1 cellular context compared by ENCODE assay signal in the genomic region with DNA sequence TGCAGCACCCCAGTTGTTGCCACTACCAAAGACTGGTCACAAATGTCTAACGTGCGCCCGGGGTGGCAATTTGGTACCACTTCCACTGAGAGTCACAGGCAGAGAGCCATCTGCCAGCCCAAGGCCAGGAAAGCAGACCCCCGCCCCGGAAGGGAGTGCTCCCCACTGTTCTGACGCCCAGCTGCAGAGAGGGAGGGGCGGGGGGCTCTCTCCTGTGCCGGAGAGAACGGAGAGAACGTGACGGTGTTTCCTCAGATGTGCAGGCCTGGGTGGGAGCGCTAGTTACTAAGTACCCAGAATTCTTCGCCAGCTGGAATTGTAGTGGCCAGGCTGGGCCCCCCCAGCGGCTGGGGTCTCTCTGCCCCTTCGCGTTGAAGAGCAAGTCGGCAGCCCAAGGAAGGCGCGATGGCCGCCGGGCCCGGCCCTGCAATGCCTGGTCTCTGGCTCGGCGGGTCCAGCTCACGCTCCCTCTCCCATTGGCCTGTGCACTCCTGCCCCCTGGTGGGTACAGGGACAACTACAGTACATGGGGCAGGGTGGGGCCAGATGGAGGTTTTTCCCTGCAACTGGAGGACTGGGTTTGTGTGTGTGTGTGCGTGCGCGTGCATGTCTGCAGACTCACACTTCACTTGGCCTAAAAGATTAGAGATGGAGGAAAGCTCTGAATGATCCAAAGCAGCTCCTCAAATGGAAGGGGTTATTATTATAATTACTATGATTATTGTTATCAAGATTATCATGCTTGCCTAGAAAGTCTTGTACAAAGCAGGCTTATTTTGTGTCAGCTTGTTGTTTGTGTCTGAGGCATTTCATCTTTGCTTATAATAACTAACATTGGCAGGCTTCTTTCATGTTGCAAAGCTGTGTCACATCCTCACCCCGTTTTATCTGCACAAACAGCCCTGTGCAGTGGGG.
TF ChIP-seq lines count a peak whose summit lies in the region.

No MANE protein-coding gene starts in this region.

TF ChIP-seq in HEK293, 187 proteins besides CTCF, POLR2A, EP300 and RAD21 (continued from another document and continues in another):
- TF ChIP-seq, protein P1, sequence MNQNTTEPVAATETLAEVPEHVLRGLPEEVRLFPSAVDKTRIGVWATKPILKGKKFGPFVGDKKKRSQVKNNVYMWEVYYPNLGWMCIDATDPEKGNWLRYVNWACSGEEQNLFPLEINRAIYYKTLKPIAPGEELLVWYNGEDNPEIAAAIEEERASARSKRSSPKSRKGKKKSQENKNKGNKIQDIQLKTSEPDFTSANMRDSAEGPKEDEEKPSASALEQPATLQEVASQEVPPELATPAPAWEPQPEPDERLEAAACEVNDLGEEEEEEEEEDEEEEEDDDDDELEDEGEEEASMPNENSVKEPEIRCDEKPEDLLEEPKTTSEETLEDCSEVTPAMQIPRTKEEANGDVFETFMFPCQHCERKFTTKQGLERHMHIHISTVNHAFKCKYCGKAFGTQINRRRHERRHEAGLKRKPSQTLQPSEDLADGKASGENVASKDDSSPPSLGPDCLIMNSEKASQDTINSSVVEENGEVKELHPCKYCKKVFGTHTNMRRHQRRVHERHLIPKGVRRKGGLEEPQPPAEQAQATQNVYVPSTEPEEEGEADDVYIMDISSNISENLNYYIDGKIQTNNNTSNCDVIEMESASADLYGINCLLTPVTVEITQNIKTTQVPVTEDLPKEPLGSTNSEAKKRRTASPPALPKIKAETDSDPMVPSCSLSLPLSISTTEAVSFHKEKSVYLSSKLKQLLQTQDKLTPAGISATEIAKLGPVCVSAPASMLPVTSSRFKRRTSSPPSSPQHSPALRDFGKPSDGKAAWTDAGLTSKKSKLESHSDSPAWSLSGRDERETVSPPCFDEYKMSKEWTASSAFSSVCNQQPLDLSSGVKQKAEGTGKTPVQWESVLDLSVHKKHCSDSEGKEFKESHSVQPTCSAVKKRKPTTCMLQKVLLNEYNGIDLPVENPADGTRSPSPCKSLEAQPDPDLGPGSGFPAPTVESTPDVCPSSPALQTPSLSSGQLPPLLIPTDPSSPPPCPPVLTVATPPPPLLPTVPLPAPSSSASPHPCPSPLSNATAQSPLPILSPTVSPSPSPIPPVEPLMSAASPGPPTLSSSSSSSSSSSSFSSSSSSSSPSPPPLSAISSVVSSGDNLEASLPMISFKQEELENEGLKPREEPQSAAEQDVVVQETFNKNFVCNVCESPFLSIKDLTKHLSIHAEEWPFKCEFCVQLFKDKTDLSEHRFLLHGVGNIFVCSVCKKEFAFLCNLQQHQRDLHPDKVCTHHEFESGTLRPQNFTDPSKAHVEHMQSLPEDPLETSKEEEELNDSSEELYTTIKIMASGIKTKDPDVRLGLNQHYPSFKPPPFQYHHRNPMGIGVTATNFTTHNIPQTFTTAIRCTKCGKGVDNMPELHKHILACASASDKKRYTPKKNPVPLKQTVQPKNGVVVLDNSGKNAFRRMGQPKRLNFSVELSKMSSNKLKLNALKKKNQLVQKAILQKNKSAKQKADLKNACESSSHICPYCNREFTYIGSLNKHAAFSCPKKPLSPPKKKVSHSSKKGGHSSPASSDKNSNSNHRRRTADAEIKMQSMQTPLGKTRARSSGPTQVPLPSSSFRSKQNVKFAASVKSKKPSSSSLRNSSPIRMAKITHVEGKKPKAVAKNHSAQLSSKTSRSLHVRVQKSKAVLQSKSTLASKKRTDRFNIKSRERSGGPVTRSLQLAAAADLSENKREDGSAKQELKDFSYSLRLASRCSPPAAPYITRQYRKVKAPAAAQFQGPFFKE (tag by site-specific recombination; IDR thresholded peaks at IDR 0.05; ENCODE audit: borderline replicate concordance) = no peak
- TF ChIP-seq, protein P2, sequence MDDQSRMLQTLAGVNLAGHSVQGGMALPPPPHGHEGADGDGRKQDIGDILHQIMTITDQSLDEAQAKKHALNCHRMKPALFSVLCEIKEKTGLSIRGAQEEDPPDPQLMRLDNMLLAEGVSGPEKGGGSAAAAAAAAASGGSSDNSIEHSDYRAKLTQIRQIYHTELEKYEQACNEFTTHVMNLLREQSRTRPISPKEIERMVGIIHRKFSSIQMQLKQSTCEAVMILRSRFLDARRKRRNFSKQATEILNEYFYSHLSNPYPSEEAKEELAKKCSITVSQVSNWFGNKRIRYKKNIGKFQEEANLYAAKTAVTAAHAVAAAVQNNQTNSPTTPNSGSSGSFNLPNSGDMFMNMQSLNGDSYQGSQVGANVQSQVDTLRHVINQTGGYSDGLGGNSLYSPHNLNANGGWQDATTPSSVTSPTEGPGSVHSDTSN (CRISPR knock-in tag; IDR thresholded peaks at IDR 0.05) = 0 out of 2 replicates have a peak, but pooled peaks have one; percentile 25
- TF ChIP-seq, protein P3, sequence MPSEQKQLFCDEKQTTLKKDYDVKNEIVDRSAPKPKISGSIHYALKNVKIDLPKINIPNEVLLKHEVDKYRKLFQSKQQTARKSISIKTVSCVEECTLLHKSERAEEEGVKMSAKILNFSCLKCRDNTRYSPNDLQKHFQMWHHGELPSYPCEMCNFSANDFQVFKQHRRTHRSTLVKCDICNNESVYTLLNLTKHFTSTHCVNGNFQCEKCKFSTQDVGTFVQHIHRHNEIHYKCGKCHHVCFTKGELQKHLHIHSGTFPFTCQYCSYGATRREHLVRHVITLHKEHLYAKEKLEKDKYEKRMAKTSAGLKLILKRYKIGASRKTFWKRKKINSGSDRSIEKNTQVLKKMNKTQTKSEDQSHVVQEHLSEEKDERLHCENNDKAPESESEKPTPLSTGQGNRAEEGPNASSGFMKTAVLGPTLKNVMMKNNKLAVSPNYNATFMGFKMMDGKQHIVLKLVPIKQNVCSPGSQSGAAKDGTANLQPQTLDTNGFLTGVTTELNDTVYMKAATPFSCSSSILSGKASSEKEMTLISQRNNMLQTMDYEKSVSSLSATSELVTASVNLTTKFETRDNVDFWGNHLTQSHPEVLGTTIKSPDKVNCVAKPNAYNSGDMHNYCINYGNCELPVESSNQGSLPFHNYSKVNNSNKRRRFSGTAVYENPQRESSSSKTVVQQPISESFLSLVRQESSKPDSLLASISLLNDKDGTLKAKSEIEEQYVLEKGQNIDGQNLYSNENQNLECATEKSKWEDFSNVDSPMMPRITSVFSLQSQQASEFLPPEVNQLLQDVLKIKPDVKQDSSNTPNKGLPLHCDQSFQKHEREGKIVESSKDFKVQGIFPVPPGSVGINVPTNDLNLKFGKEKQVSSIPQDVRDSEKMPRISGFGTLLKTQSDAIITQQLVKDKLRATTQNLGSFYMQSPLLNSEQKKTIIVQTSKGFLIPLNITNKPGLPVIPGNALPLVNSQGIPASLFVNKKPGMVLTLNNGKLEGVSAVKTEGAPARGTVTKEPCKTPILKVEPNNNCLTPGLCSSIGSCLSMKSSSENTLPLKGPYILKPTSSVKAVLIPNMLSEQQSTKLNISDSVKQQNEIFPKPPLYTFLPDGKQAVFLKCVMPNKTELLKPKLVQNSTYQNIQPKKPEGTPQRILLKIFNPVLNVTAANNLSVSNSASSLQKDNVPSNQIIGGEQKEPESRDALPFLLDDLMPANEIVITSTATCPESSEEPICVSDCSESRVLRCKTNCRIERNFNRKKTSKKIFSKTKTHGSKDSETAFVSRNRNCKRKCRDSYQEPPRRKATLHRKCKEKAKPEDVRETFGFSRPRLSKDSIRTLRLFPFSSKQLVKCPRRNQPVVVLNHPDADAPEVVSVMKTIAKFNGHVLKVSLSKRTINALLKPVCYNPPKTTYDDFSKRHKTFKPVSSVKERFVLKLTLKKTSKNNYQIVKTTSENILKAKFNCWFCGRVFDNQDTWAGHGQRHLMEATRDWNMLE (tag by site-specific recombination; conservative IDR thresholded peaks at IDR 0.05; ENCODE audit: low read depth) = peak; percentile 18; the same call in 1 of the 2 replicates
- no peak for TF ChIP-seq EGR2 (tag by site-specific recombination; IDR thresholded peaks at IDR 0.05; ENCODE audit: low read depth)
- no peak for TF ChIP-seq PRDM1 (tag by site-specific recombination; IDR thresholded peaks at IDR 0.05)
- no peak for TF ChIP-seq BCL11A (tag by site-specific recombination; IDR thresholded peaks at IDR 0.05; ENCODE audit: low read depth)
- no peak for TF ChIP-seq ZNF623 (tag by site-specific recombination; IDR thresholded peaks at IDR 0.05)
- no peak for TF ChIP-seq ZNF548 (tag by site-specific recombination; IDR thresholded peaks at IDR 0.05)
- TF ChIP-seq ZNF292 (tag by site-specific recombination; IDR thresholded peaks at IDR 0.05; ENCODE audit: borderline replicate concordance, low read depth) = no peak
- no peak for TF ChIP-seq ZNF416 (tag by site-specific recombination; IDR thresholded peaks at IDR 0.05)
- no peak for TF ChIP-seq ZNF560 (tag by site-specific recombination; IDR thresholded peaks at IDR 0.05; ENCODE audit: borderline replicate concordance)
- TF ChIP-seq ZNF433 (tag by site-specific recombination; IDR thresholded peaks at IDR 0.05; ENCODE audit: low read depth) = no peak
- TF ChIP-seq ZSCAN30 (tag by site-specific recombination; IDR thresholded peaks at IDR 0.05) = peak; percentile 77
- TF ChIP-seq, protein P4, sequence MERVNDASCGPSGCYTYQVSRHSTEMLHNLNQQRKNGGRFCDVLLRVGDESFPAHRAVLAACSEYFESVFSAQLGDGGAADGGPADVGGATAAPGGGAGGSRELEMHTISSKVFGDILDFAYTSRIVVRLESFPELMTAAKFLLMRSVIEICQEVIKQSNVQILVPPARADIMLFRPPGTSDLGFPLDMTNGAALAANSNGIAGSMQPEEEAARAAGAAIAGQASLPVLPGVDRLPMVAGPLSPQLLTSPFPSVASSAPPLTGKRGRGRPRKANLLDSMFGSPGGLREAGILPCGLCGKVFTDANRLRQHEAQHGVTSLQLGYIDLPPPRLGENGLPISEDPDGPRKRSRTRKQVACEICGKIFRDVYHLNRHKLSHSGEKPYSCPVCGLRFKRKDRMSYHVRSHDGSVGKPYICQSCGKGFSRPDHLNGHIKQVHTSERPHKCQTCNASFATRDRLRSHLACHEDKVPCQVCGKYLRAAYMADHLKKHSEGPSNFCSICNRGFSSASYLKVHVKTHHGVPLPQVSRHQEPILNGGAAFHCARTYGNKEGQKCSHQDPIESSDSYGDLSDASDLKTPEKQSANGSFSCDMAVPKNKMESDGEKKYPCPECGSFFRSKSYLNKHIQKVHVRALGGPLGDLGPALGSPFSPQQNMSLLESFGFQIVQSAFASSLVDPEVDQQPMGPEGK (tag by site-specific recombination; IDR thresholded peaks at IDR 0.05) = 0 out of 2 replicates have a peak, but pooled peaks have one; percentile 31
- TF ChIP-seq, protein P5, sequence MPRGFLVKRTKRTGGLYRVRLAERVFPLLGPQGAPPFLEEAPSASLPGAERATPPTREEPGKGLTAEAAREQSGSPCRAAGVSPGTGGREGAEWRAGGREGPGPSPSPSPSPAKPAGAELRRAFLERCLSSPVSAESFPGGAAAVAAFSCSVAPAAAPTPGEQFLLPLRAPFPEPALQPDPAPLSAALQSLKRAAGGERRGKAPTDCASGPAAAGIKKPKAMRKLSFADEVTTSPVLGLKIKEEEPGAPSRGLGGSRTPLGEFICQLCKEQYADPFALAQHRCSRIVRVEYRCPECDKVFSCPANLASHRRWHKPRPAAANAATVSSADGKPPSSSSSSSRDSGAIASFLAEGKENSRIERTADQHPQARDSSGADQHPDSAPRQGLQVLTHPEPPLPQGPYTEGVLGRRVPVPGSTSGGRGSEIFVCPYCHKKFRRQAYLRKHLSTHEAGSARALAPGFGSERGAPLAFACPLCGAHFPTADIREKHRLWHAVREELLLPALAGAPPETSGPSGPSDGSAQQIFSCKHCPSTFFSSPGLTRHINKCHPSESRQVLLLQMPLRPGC (tag by site-specific recombination; IDR thresholded peaks at IDR 0.05) = no peak
- TF ChIP-seq, protein P6, sequence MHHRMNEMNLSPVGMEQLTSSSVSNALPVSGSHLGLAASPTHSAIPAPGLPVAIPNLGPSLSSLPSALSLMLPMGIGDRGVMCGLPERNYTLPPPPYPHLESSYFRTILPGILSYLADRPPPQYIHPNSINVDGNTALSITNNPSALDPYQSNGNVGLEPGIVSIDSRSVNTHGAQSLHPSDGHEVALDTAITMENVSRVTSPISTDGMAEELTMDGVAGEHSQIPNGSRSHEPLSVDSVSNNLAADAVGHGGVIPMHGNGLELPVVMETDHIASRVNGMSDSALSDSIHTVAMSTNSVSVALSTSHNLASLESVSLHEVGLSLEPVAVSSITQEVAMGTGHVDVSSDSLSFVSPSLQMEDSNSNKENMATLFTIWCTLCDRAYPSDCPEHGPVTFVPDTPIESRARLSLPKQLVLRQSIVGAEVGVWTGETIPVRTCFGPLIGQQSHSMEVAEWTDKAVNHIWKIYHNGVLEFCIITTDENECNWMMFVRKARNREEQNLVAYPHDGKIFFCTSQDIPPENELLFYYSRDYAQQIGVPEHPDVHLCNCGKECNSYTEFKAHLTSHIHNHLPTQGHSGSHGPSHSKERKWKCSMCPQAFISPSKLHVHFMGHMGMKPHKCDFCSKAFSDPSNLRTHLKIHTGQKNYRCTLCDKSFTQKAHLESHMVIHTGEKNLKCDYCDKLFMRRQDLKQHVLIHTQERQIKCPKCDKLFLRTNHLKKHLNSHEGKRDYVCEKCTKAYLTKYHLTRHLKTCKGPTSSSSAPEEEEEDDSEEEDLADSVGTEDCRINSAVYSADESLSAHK (tag by site-specific recombination; IDR thresholded peaks at IDR 0.05) = no peak
- no peak for TF ChIP-seq SCRT2 (tag by site-specific recombination; IDR thresholded peaks at IDR 0.05)
- TF ChIP-seq, protein P7, sequence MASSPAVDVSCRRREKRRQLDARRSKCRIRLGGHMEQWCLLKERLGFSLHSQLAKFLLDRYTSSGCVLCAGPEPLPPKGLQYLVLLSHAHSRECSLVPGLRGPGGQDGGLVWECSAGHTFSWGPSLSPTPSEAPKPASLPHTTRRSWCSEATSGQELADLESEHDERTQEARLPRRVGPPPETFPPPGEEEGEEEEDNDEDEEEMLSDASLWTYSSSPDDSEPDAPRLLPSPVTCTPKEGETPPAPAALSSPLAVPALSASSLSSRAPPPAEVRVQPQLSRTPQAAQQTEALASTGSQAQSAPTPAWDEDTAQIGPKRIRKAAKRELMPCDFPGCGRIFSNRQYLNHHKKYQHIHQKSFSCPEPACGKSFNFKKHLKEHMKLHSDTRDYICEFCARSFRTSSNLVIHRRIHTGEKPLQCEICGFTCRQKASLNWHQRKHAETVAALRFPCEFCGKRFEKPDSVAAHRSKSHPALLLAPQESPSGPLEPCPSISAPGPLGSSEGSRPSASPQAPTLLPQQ (tag by site-specific recombination; IDR thresholded peaks at IDR 0.05) = peak; percentile 77
- TF ChIP-seq, protein P8, sequence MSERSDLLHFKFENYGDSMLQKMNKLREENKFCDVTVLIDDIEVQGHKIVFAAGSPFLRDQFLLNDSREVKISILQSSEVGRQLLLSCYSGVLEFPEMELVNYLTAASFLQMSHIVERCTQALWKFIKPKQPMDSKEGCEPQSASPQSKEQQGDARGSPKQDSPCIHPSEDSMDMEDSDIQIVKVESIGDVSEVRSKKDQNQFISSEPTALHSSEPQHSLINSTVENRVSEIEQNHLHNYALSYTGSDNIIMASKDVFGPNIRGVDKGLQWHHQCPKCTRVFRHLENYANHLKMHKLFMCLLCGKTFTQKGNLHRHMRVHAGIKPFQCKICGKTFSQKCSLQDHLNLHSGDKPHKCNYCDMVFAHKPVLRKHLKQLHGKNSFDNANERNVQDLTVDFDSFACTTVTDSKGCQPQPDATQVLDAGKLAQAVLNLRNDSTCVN (tag by site-specific recombination; optimal IDR thresholded peaks at IDR 0.05) = peak; percentile 29
- no peak for TF ChIP-seq ZNF791 (tag by site-specific recombination; IDR thresholded peaks at IDR 0.05)
- TF ChIP-seq ZNF37A (tag by site-specific recombination; IDR thresholded peaks at IDR 0.05) = no peak
- no peak for TF ChIP-seq ZNF350 (tag by site-specific recombination; IDR thresholded peaks at IDR 0.05)
- TF ChIP-seq ZNF221 (tag by site-specific recombination; IDR thresholded peaks at IDR 0.05; ENCODE audit: borderline replicate concordance) = no peak
- peak; percentile 62; the same call in 1 of the 2 replicates for TF ChIP-seq YY1 (tag by site-specific recombination; IDR thresholded peaks at IDR 0.05)
- TF ChIP-seq ZNF777 (tag by site-specific recombination; IDR thresholded peaks at IDR 0.05; ENCODE audit: borderline replicate concordance) = no peak
- TF ChIP-seq ZNF654 (tag by site-specific recombination; IDR thresholded peaks at IDR 0.05; ENCODE audit: low read depth) = peak; percentile 57
- TF ChIP-seq ZNF10 (tag by site-specific recombination; IDR thresholded peaks at IDR 0.05) = no peak
- TF ChIP-seq ZNF335 (tag by site-specific recombination; conservative IDR thresholded peaks at IDR 0.05) = peak; percentile 66
- TF ChIP-seq ZNF24 (tag by site-specific recombination; IDR thresholded peaks at IDR 0.05) = no peak
